ENCODE assay signal across 8 cellular contexts in the genomic region with DNA sequence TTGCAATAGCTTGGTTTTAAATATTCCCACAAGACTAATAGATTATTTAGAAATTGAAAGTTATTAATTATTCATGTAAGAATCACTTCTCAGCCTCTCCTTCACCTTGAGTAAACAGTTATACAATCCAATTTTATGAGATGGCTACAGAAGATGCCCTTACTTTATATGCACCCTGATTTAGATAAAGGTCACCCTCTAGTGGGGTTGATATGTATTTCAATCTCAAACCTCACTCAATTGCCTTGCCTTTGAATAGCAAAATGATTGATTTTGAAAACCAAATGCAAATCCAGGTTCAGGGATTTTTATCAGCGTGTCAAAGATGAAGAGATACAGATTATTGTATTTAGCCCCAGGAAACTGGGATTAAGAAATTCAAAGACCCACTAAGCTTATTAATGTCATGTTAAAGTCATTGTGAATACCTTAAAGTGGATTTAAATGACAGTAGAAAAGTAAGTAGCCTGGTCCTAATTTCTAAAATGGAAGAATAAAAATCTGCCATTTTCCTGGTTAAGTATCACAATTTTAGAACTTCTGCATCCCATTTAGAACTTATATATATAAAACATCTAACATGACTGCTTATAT.
DNase-seq lines count a peak whose midpoint lies in the region; ATAC-seq and TF ChIP-seq lines count a peak whose summit lies in the region.

No MANE protein-coding gene starts in this region.

- peak; percentile 88 for ATAC-seq in GM18519 (IDR thresholded peaks at IDR 0.05; ENCODE audit: low FRiP score, unreplicated experiment)
- peak; percentile 93 for ATAC-seq in HG02943 (IDR thresholded peaks at IDR 0.05; ENCODE audit: low read depth, unreplicated experiment)
- ATAC-seq in aorta (ENCODE audit: low FRiP score) = peak; percentile 77

- intact Hi-C loops in aorta (cut with DNase I) = loop anchor here (5.0 to 10.0 kb wide), 4 partner anchors 240 to 613 kb away; no protein-coding TSS in a partner anchor

- H3K27me3 ChIP-seq in aorta (ENCODE audit: control insufficient read depth in 1 of 2, insufficient read depth in 2 of 2, low read length in 1 of 2) = no peaks in the 10 kb centered on the region

- DNase-seq in AG20443 (ENCODE audit: low spot score) (peak; percentile 46), NCI-H2029 treated with DMSO at 0.1 percent for 48 hours (lab: John Stamatoyannopoulos, UW) (peak; percentile 12), astrocyte of the spinal cord (ENCODE audit: low read depth, low spot score) (peak; percentile 63), inferior parietal cortex (ENCODE audit: extremely low spot score) (peak; percentile 54), aorta (no peak), NK-92 (lab: John Stamatoyannopoulos, UW; ENCODE audit: unreplicated experiment) (no peak)

- no peaks in the 10 kb centered on the region for H3K4me1 ChIP-seq in aorta (ENCODE audit: control insufficient read depth in 1 of 2, insufficient read depth in 2 of 2, low read length in 2 of 2)

- H3K4me3 ChIP-seq in astrocyte of the spinal cord (ENCODE audit: low read depth, low read length) = no peak overlapping the region
- no peak overlapping the region for H3K4me3 ChIP-seq in aorta (ENCODE audit: low read length in 2 of 2)

- WGBS in aorta, 2 donors = 13 to 15% methylated on average over 1 of the region's 1 CpG

- in situ Hi-C loops in astrocyte of the spinal cord (cut with HindIII; ENCODE audit: low sequenced_read_pairs) = no loop called here

- no peak overlapping the region for H3K27ac ChIP-seq in aorta (ENCODE audit: low read depth in 1 of 2, low read length in 2 of 2)

- TF ChIP-seq CTCF in astrocyte of the spinal cord (IDR thresholded peaks at IDR 0.05; ENCODE audit: low read depth, low read length) = peak; percentile 54

- no peaks in the 10 kb centered on the region for H3K36me3 ChIP-seq in aorta (ENCODE audit: control insufficient read depth in 1 of 2, insufficient read depth in 2 of 2, low read length in 1 of 2)

- H3K9me3 ChIP-seq in aorta (ENCODE audit: control insufficient read depth, low read length) = no peaks in the 10 kb centered on the region

Comparison
In these comparisons a context has a peak if more than half of its experiments do, and no peak if none do; other contexts are left out.
1. DNase-seq: peak in AG20443 (single experiment), NCI-H2029 treated with DMSO at 0.1 percent for 48 hours (single experiment), astrocyte of the spinal cord (single experiment) and inferior parietal cortex (single experiment); none in aorta (0 of 2) and NK-92 (single experiment).
2. Peak in every context shown above with its lines, with median percentiles within 50 percentile points of each other: ATAC-seq.